In genomic region chr1:143503048-143503447, GRCh38 we compare ENCODE assay signal across 1 cellular context.
A peak's percentile ranks its signal among the peaks of the same experiment; 100 is the strongest.
TF ChIP-seq lines count a peak whose summit lies in the region.
"Not testable (repeated sequence)": the region's sequence is repeated elsewhere in the genome, so short reads cannot be mapped to it uniquely, and the experiment has no call there.

No MANE protein-coding gene starts in this region.

TF ChIP-seq in K562, 482 proteins besides CTCF, POLR2A, EP300 and RAD21 (continued from another document):
- TF ChIP-seq ZNF512 (tag; IDR thresholded peaks at IDR 0.05) (peak; percentile 79), BCOR (IDR thresholded peaks at IDR 0.05) (peak; percentile 53; the same call in 1 of the 2 replicates), CEBPG (tag; conservative IDR thresholded peaks at IDR 0.05 in 1 of 2, IDR thresholded peaks at IDR 0.05 in 1 of 2) (peak in 1 of 2 experiments; percentile 97; a peak in 3 of 4 replicates), ATF4 (CRISPR knock-in tag; IDR thresholded peaks at IDR 0.05) (peak; percentile 46; the same call in 1 of the 2 replicates), TRIM24 (IDR thresholded peaks at IDR 0.05) (peak; percentile 99 to 100)
- TF ChIP-seq CEBPG (CRISPR knock-in tag; IDR thresholded peaks at IDR 0.05), result not testable (repeated sequence)
